32 cellular contexts compared by ENCODE assay signal in genomic region chr17:74372426-74372825, GRCh38. TPM values are rescaled to one million over a fixed set of nuclear protein-coding genes. Genes with fewer than 3 reads are reported as not detected.
"Had no signal": no experiment of that assay in that cellular context is flagged by ENCODE, and none has a peak within 500 bp of the region (broad histone marks: within the 10 kb centered on the region; RNA-seq: fewer than 3 reads in every experiment).

No MANE protein-coding gene starts in this region.

- ATAC-seq: activated CD8-positive, alpha-beta T cell treated with anti-CD3 and anti-CD28 coated beads for 36 hours; activated T-cell treated with anti-CD3 and anti-CD28 coated beads, Interleukin-2, amount 50 U/mL, for 72 hours; activated T-helper 17 cell treated with anti-CD3 and anti-CD28 coated beads, Interleukin-2, amount 50 U/mL, for 72 hours had no signal

- H3K36me3 ChIP-seq: ascending aorta, cardiac muscle cell, MG63, SJCRH30 had no signal

- H3K27ac Mint-ChIP-seq: activated CD4-positive, alpha-beta T cell treated with anti-CD3 and anti-CD28 coated beads, Interleukin-2, amount 10 ng/mL, durations not matched to agents 24 days and 14 days; activated CD8-positive, alpha-beta T cell treated with anti-CD3 and anti-CD28 coated beads for 36 hours; activated naive CD8-positive, alpha-beta T cell treated with anti-CD3 and anti-CD28 coated beads for 36 hours; activated T-cell treated with anti-CD3 and anti-CD28 coated beads, Interleukin-2, amount 50 U/mL, for 72 hours; activated T-helper 17 cell treated with anti-CD3 and anti-CD28 coated beads, Interleukin-2, amount 50 U/mL, for 72 hours had no signal

- H3K4me1 Mint-ChIP-seq: activated T-helper 17 cell treated with anti-CD3 and anti-CD28 coated beads, Interleukin-2, amount 50 U/mL, for 72 hours had no signal

- H3K36me3 Mint-ChIP-seq: activated naive CD8-positive, alpha-beta T cell treated with anti-CD3 and anti-CD28 coated beads for 36 hours had no signal

- H3K27me3 ChIP-seq: ascending aorta, MG63 had no signal

- H3K27ac ChIP-seq: ascending aorta, cardiac muscle cell, SJCRH30, SK-N-MC had no signal

- H3K9me3 ChIP-seq: ascending aorta, MG63, SJCRH30 had no signal

- H3K27me3 Mint-ChIP-seq: activated CD8-positive, alpha-beta T cell treated with anti-CD3 and anti-CD28 coated beads for 36 hours had no signal

- H3K4me1 ChIP-seq: ascending aorta, SJCRH30 had no signal

- H3K9me3 Mint-ChIP-seq: activated CD4-positive, alpha-beta T cell treated with anti-CD3 and anti-CD28 coated beads, Interleukin-2, amount 10 ng/mL, durations not matched to agents 24 days and 14 days; activated CD8-positive, alpha-beta T cell treated with anti-CD3 and anti-CD28 coated beads for 36 hours; activated naive CD8-positive, alpha-beta T cell treated with anti-CD3 and anti-CD28 coated beads for 36 hours; activated T-cell treated with anti-CD3 and anti-CD28 coated beads, Interleukin-2, amount 50 U/mL, for 72 hours; activated T-helper 17 cell treated with anti-CD3 and anti-CD28 coated beads, Interleukin-2, amount 50 U/mL, for 72 hours had no signal

- H3K4me3 Mint-ChIP-seq: activated CD4-positive, alpha-beta T cell treated with anti-CD3 and anti-CD28 coated beads, Interleukin-2, amount 10 ng/mL, durations not matched to agents 24 days and 14 days; activated CD8-positive, alpha-beta T cell treated with anti-CD3 and anti-CD28 coated beads for 36 hours; activated naive CD8-positive, alpha-beta T cell treated with anti-CD3 and anti-CD28 coated beads for 36 hours; activated T-cell treated with anti-CD3 and anti-CD28 coated beads, Interleukin-2, amount 50 U/mL, for 72 hours; activated T-helper 17 cell treated with anti-CD3 and anti-CD28 coated beads, Interleukin-2, amount 50 U/mL, for 72 hours had no signal

- H3K4me3 ChIP-seq: ascending aorta, cardiac muscle cell, MG63, SJCRH30, SK-N-MC had no signal

- DNase-seq: activated CD4-positive, alpha-beta T cell treated with anti-CD3 and anti-CD28 coated beads, Interleukin-2, amount 10 ng/mL, durations not matched to agents 24 days and 14 days; activated CD4-positive, alpha-beta T cell treated with anti-CD3 and anti-CD28 coated beads, Interleukin-2, amount 50 U/mL, for 4 hours; activated CD8-positive, alpha-beta T cell treated with anti-CD3 and anti-CD28 coated beads for 36 hours; activated effector memory CD4-positive, alpha-beta T cell treated with anti-CD3 and anti-CD28 coated beads, Interleukin-2, amount 50 U/mL, for 16 hours; activated naive CD4-positive, alpha-beta T cell; activated naive CD4-positive, alpha-beta T cell treated with anti-CD3 and anti-CD28 coated beads, Interleukin-2, amount 50 U/mL, for 16 hours; activated naive CD8-positive, alpha-beta T cell treated with anti-CD3 and anti-CD28 coated beads for 36 hours; activated T-cell treated with anti-CD3 and anti-CD28 coated beads, Interleukin-2, amount 50 U/mL, for 1 hour; activated T-cell treated with anti-CD3 and anti-CD28 coated beads, Interleukin-2, amount 50 U/mL, for 72 hours; amniotic stem cell; Kasumi-1; KG1; MG63; MV-4-11; NCI-H1092; NCI-H1436 treated with DMSO at 0.1 percent for 48 hours; NCI-H1694 treated with DMSO at 0.1 percent for 48 hours; NCI-H2029; NCI-H345; NCI-H526; NCI-H748 treated with DMSO at 0.1 percent for 48 hours; OCI-M1; SHP77; SJCRH30 had no signal

RNA-seq across cellular contexts. Expression of gene GPR142, which starts 5.1 kb away (rescaled TPM):
- total RNA-seq: activated CD4-positive, alpha-beta T cell treated with anti-CD3 and anti-CD28 coated beads, Interleukin-2, amount 10 ng/mL, durations not matched to agents 24 days and 14 days; activated CD8-positive, alpha-beta memory T cell treated with anti-CD3 and anti-CD28 coated beads for 36 hours; activated CD8-positive, alpha-beta T cell treated with anti-CD3 and anti-CD28 coated beads for 36 hours; activated naive CD8-positive, alpha-beta T cell treated with anti-CD3 and anti-CD28 coated beads for 36 hours; activated T-cell treated with anti-CD3 and anti-CD28 coated beads, Interleukin-2, amount 50 U/mL, for 72 hours; activated T-helper 17 cell treated with anti-CD3 and anti-CD28 coated beads, Interleukin-2, amount 50 U/mL, for 72 hours; ascending aorta; cardiac muscle cell; NCI-H460; SJCRH30; T-helper 1 cell treated with Interleukin-12 subunit alpha and Interleukin-12 subunit beta and Interleukin-4 antibody, amounts not matched to agents 30 ng/mL and 1 ng/mL, for 36 hours; T-helper 2 cell treated with Interferon-gamma antibody and Interleukin-4, amounts not matched to agents 100 ng/mL and 5 ng/mL, for 36 hours had no signal

RNA-seq across cellular contexts. Expression of gene BTBD17, which starts 10.8 kb away (rescaled TPM):
- total RNA-seq: activated CD4-positive, alpha-beta T cell treated with anti-CD3 and anti-CD28 coated beads, Interleukin-2, amount 10 ng/mL, durations not matched to agents 24 days and 14 days; activated CD8-positive, alpha-beta memory T cell treated with anti-CD3 and anti-CD28 coated beads for 36 hours; activated CD8-positive, alpha-beta T cell treated with anti-CD3 and anti-CD28 coated beads for 36 hours; activated naive CD8-positive, alpha-beta T cell treated with anti-CD3 and anti-CD28 coated beads for 36 hours; activated T-cell treated with anti-CD3 and anti-CD28 coated beads, Interleukin-2, amount 50 U/mL, for 72 hours; activated T-helper 17 cell treated with anti-CD3 and anti-CD28 coated beads, Interleukin-2, amount 50 U/mL, for 72 hours; ascending aorta; NCI-H460; SJCRH30; T-helper 1 cell treated with Interleukin-12 subunit alpha and Interleukin-12 subunit beta and Interleukin-4 antibody, amounts not matched to agents 30 ng/mL and 1 ng/mL, for 36 hours; T-helper 2 cell treated with Interferon-gamma antibody and Interleukin-4, amounts not matched to agents 100 ng/mL and 5 ng/mL, for 36 hours had no signal

RNA-seq across cellular contexts. Expression of gene KIF19, which starts 46.4 kb away (rescaled TPM):
- total RNA-seq: NCI-H460, SJCRH30 had no signal

RNA-seq across cellular contexts. Expression of gene GPRC5C, which starts 59.5 kb away (rescaled TPM):
- total RNA-seq: SJCRH30; T-helper 2 cell treated with Interferon-gamma antibody and Interleukin-4, amounts not matched to agents 100 ng/mL and 5 ng/mL, for 36 hours had no signal
